13 cellular contexts compared by ENCODE assay signal in genomic region chr10:46474746-46475320, GRCh38. TPM values are rescaled to one million over a fixed set of nuclear protein-coding genes. Genes with fewer than 3 reads are reported as not detected.
DNase-seq lines count a peak whose midpoint lies in the region; ATAC-seq and TF ChIP-seq lines count a peak whose summit lies in the region.
"Not testable (repeated sequence)": the region's sequence is repeated elsewhere in the genome, so short reads cannot be mapped to it uniquely, and the experiment has no call there.
"Had no signal": no experiment of that assay in that cellular context is flagged by ENCODE, and none has a peak within 500 bp of the region (broad histone marks: within the 10 kb centered on the region; RNA-seq: fewer than 3 reads in every experiment).

No MANE protein-coding gene starts in this region.

- H3F3A ChIP-seq in GM23248 (ENCODE audit: insufficient read depth), result not testable (repeated sequence)

- H3K9me2 ChIP-seq in GM23248 (ENCODE audit: insufficient read depth); hepatocyte (replicated peaks; ENCODE audit: insufficient read depth): not testable (repeated sequence)

- H3K79me2 ChIP-seq in GM23248 (ENCODE audit: insufficient read depth); hepatocyte: not testable (repeated sequence)

- not testable (repeated sequence) for H3K4me1 ChIP-seq in GM23248 (ENCODE audit: insufficient read depth); colonic mucosa; hepatocyte (ENCODE audit: insufficient read depth); lower lobe of right lung; upper lobe of left lung

- TF ChIP-seq EP300 in upper lobe of left lung (IDR thresholded peaks at IDR 0.05), result not testable (repeated sequence)

- not testable (repeated sequence) for TF ChIP-seq POLR2A in upper lobe of left lung (IDR thresholded peaks at IDR 0.05)

- DNase-seq in GM23248, result peak; percentile 0
- DNase-seq in M059J (ENCODE audit: low read depth), result peak; percentile 27
- peak; percentile 15 for DNase-seq in RPMI7951 (ENCODE audit: low read depth)
- DNase-seq in colonic mucosa, result peak; percentile 14
- DNase-seq in hepatocyte (ENCODE audit: low spot score), result peak; percentile 0
- DNase-seq in lower lobe of right lung, upper lobe of left lung: not testable (repeated sequence)

- not testable (repeated sequence) for TF ChIP-seq CTCF in colonic mucosa (IDR thresholded peaks at IDR 0.05); hepatocyte (IDR thresholded peaks at IDR 0.05; ENCODE audit: poor library complexity); lower lobe of right lung (IDR thresholded peaks at IDR 0.05); upper lobe of left lung (IDR thresholded peaks at IDR 0.05)

- H3K27ac ChIP-seq in GM23248, colonic mucosa, lower lobe of right lung, upper lobe of left lung: not testable (repeated sequence)
- H3K27ac ChIP-seq in hepatocyte, result peak overlapping the region; percentile 58

- H3K4me3 ChIP-seq in GM23248, colonic mucosa, hepatocyte, lower lobe of right lung, upper lobe of left lung: not testable (repeated sequence)

- ATAC-seq in lower lobe of right lung (peak; percentile 26 to 34), upper lobe of left lung (ENCODE audit: low FRiP score in 2 of 2) (peak; percentile 25 to 30)

- H4K20me1 ChIP-seq in GM23248 (ENCODE audit: insufficient read depth); hepatocyte (ENCODE audit: insufficient read depth, poor library complexity, severe bottlenecking): not testable (repeated sequence)

- 35 to 72% methylated on average over 1 to 2 of the region's 3 CpGs for WGBS in GM23248 (ENCODE audit: low coverage in 1 of 2, low lambda C conversion rate in 2 of 2, missing lambda C conversion rate in 2 of 2), 2 experiments
- WGBS in hepatocyte (ENCODE audit: low lambda C conversion rate, missing lambda C conversion rate), result 53% methylated on average over 2 of the region's 3 CpGs
- WGBS in upper lobe of left lung, 2 donors, result 100% methylated on average over 1 of the region's 3 CpGs; no CpG with 5 or more reads in 1 of the 2 donors

- H3K27me3 ChIP-seq in GM23248 (replicated peaks; ENCODE audit: insufficient read depth); colonic mucosa; hepatocyte; lower lobe of right lung (ENCODE audit: low read depth); upper lobe of left lung: not testable (repeated sequence)

- in situ Hi-C loops in GM23248 (cut with MboI), result not testable (repeated sequence)

- not testable (repeated sequence) for H3K9me3 ChIP-seq in GM23248 (ENCODE audit: low read depth); colonic mucosa; hepatocyte (ENCODE audit: low read depth); lower lobe of right lung; upper lobe of left lung

- H3K9ac ChIP-seq in GM23248; colonic mucosa (ENCODE audit: low read depth in 2 of 2, low read length in 2 of 2): not testable (repeated sequence)

- H3K4me2 ChIP-seq in GM23248 (ENCODE audit: unreplicated experiment); hepatocyte: not testable (repeated sequence)

- not testable (repeated sequence) for H3K36me3 ChIP-seq in GM23248 (ENCODE audit: low read depth); colonic mucosa; hepatocyte (replicated peaks; ENCODE audit: insufficient read depth, low read depth); lower lobe of right lung; upper lobe of left lung

- intact Hi-C loops in colonic mucosa (cut with DNase I); lower lobe of right lung (cut with DNase I): not testable (repeated sequence)

- H2AFZ ChIP-seq in GM23248, hepatocyte: not testable (repeated sequence)

RNA-seq across cellular contexts. Expression of gene NPY4R, which starts 9.1 kb away (rescaled TPM):
- not detected in 2 replicates for total RNA-seq in GM23248 (2014; rRNA removed; shearing (Covaris generic))
- polyA plus RNA-seq in GM23248 (2016; fragmentation: Nextera tagmentation; extraction: Ambion mirVana), result 0.34 TPM in 1 of 2 replicates, not detected in the other
- total RNA-seq in M059J (2014; rRNA removed; shearing (Covaris generic)), result 2.2 and 2.9 TPM in 2 replicates
- total RNA-seq in RPMI7951 (2014; rRNA removed; shearing (Covaris generic)), result 0.10 TPM in 1 of 2 replicates, not detected in the other
- total RNA-seq in colonic mucosa, result 1 to 10 TPM; 6.3 to 9.3 TPM
- total RNA-seq in hepatocyte, result 0.12 and 0.87 TPM in 2 replicates
- polyA plus RNA-seq in hepatocyte, result 0.07 TPM in 1 of 2 replicates, not detected in the other
- 1.1 TPM for total RNA-seq in lower lobe of right lung
- 1 to 10 TPM in 1 of 6 donors, under 1 TPM in 1, not detected in 4; 0.69 to 3.3 TPM for total RNA-seq in upper lobe of left lung
- total RNA-seq: A673; CD4-positive, alpha-beta memory T cell; Daoy; H9; NCI-H460; Right ventricle myocardium superior had no signal
- polyA plus RNA-seq: CD4-positive, alpha-beta memory T cell had no signal
